Comparison of ENCODE assay signal across 15 cellular contexts in genomic region chr13:98515804-98516465, GRCh38.
DNase-seq lines count a peak whose midpoint lies in the region; ATAC-seq and TF ChIP-seq lines count a peak whose summit lies in the region.
"Had no signal": no experiment of that assay in that cellular context is flagged by ENCODE, and none has a peak within 500 bp of the region (broad histone marks: within the 10 kb centered on the region; RNA-seq: fewer than 3 reads in every experiment).

No MANE protein-coding gene starts in this region.

- TF ChIP-seq CTCF in cardiac muscle cell (IDR thresholded peaks at IDR 0.05; ENCODE audit: low read depth, low read length), result no peak
- TF ChIP-seq CTCF in uterus (IDR thresholded peaks at IDR 0.05), result no peak
- no peak for TF ChIP-seq CTCF in progenitor cell of endocrine pancreas (IDR thresholded peaks at IDR 0.05; ENCODE audit: unreplicated experiment)

- no peak for TF ChIP-seq POLR2A in uterus (IDR thresholded peaks at IDR 0.05)

- no peaks in the 10 kb centered on the region for H3K27me3 Mint-ChIP-seq in central memory CD8-positive, alpha-beta T cell
- no peaks in the 10 kb centered on the region for H3K27me3 Mint-ChIP-seq in progenitor cell of endocrine pancreas

- no peaks in the 10 kb centered on the region for H3K27me3 ChIP-seq in cardiac muscle cell
- H3K27me3 ChIP-seq in uterus, result no peaks in the 10 kb centered on the region
- H3K27me3 ChIP-seq: heart left ventricle, SJSA1 had no signal

- H3K9me3 ChIP-seq in cardiac muscle cell (ENCODE audit: low read depth) (no peaks in the 10 kb centered on the region), uterus (no peaks in the 10 kb centered on the region)
- H3K9me3 ChIP-seq: heart left ventricle, lower lobe of right lung, SJSA1 had no signal

- H3K4me1 ChIP-seq in cardiac muscle cell (ENCODE audit: low read depth), result peaks cover 30% of the 10 kb centered on the region
- peaks cover 0 to 5% of the 10 kb centered on the region in 2 donors for H3K4me1 ChIP-seq in uterus
- H3K4me1 ChIP-seq: lower lobe of right lung had no signal

- H3K36me3 ChIP-seq in cardiac muscle cell, result peaks cover 3% of the 10 kb centered on the region
- no peaks in the 10 kb centered on the region for H3K36me3 ChIP-seq in uterus

- intact Hi-C loops in Right ventricle myocardium inferior (cut with DNase I) (no loop called here), uterus (cut with DNase I; ENCODE audit: low total_unique reads) (no loop called here)

- ATAC-seq in Right ventricle myocardium inferior (no peak), HG03378 (IDR thresholded peaks at IDR 0.05; ENCODE audit: unreplicated experiment) (peak; percentile 30)
- no peak for ATAC-seq in central memory CD8-positive, alpha-beta T cell (replicated peaks; ENCODE audit: extremely low read depth, poor library complexity, severe bottlenecking)
- ATAC-seq: lower lobe of right lung had no signal

- peak overlapping the region; percentile 61 for H3K27ac ChIP-seq in cardiac muscle cell
- H3K27ac ChIP-seq in uterus, result peak overlapping the region; percentile 29 to 58
- H3K27ac ChIP-seq: HL-60, lower lobe of right lung, SJSA1 had no signal

- H3K9me3 Mint-ChIP-seq in central memory CD8-positive, alpha-beta T cell, result no peaks in the 10 kb centered on the region
- H3K9me3 Mint-ChIP-seq in progenitor cell of endocrine pancreas (ENCODE audit: low read depth), result no peaks in the 10 kb centered on the region

- H3K4me3 Mint-ChIP-seq in central memory CD8-positive, alpha-beta T cell, result no peak overlapping the region
- no peak overlapping the region for H3K4me3 Mint-ChIP-seq in progenitor cell of endocrine pancreas (ENCODE audit: low read depth)

- H3K4me1 Mint-ChIP-seq in central memory CD8-positive, alpha-beta T cell, result peaks cover 78% of the 10 kb centered on the region
- peaks cover 23% of the 10 kb centered on the region for H3K4me1 Mint-ChIP-seq in progenitor cell of endocrine pancreas (ENCODE audit: low read depth)

- H3K36me3 Mint-ChIP-seq in central memory CD8-positive, alpha-beta T cell (ENCODE audit: insufficient read depth), result peaks cover 27% of the 10 kb centered on the region
- peaks cover 18% of the 10 kb centered on the region for H3K36me3 Mint-ChIP-seq in progenitor cell of endocrine pancreas (ENCODE audit: insufficient read depth)

- no peak for DNase-seq in cardiac muscle cell (ENCODE audit: low read depth in 1 of 2, low spot score in 1 of 2)
- DNase-seq in Right ventricle myocardium inferior (ENCODE audit: missing footprints), result no peak
- DNase-seq in central memory CD8-positive, alpha-beta T cell (ENCODE audit: low spot score in 2 of 2), result no peak
- DNase-seq in uterus, result no peak
- DNase-seq in NCI-H510A treated with DMSO at 0.1 percent for 48 hours (lab: John Stamatoyannopoulos, UW), result no peak
- DNase-seq in ureter (ENCODE audit: low spot score), result no peak
- no peak for DNase-seq in progenitor cell of endocrine pancreas (ENCODE audit: low spot score, unreplicated experiment)
- DNase-seq: activated CD4-positive, alpha-beta T cell treated with anti-CD3 and anti-CD28 coated beads, Interleukin-2, amount 50 U/mL, for 4 hours; GOT3; heart left ventricle; lower lobe of right lung; NCI-H526 treated with DMSO at 0.1 percent for 48 hours had no signal

- H3K4me3 ChIP-seq in cardiac muscle cell (no peak overlapping the region), uterus (no peak overlapping the region)
- H3K4me3 ChIP-seq: heart left ventricle, lower lobe of right lung, SJSA1 had no signal

- H3K27ac Mint-ChIP-seq in central memory CD8-positive, alpha-beta T cell (ENCODE audit: low read depth), result peak overlapping the region; percentile 70
- H3K27ac Mint-ChIP-seq in progenitor cell of endocrine pancreas, result no peak overlapping the region
